In genomic region chr19:5677597-5677996, GRCh38 we compare ENCODE assay signal across 19 cellular contexts. TPM values are rescaled to one million over a fixed set of nuclear protein-coding genes. Genes with fewer than 3 reads are reported as not detected.
DNase-seq lines count a peak whose midpoint lies in the region; ATAC-seq, FAIRE-seq and TF ChIP-seq lines count a peak whose summit lies in the region.
"Had no signal": no experiment of that assay in that cellular context is flagged by ENCODE, and none has a peak within 500 bp of the region (broad histone marks: within the 10 kb centered on the region; RNA-seq: fewer than 3 reads in every experiment).

No MANE protein-coding gene starts in this region.

- no peaks in the 10 kb centered on the region for H3K9me3 Mint-ChIP-seq in activated naive CD8-positive, alpha-beta T cell treated with anti-CD3 and anti-CD28 coated beads, Interleukin-2, amount 50 U/mL, for 24 hours
- H3K9me3 Mint-ChIP-seq: CD8-positive, alpha-beta T cell had no signal

- peaks cover 14% of the 10 kb centered on the region for H3K4me1 Mint-ChIP-seq in activated naive CD8-positive, alpha-beta T cell treated with anti-CD3 and anti-CD28 coated beads, Interleukin-2, amount 50 U/mL, for 24 hours

- intact Hi-C loops in HepG2 (cut with micrococcal nuclease; ENCODE audit: unreplicated experiment): no loop called here
- intact Hi-C loops in right lobe of liver (cut with DNase I): loop anchor here in 1 of 2 donors (10.0 kb wide), 1 partner anchor 63 kb away; no protein-coding TSS in a partner anchor

- FAIRE-seq in HepG2 (lab: Jason Lieb, UNC): no peak
- FAIRE-seq: GM12892, HTR-8/SVneo had no signal

- POLR2A ChIA-PET in HepG2 (lab: Yijun Ruan, JAX): interaction anchor here (1.5 kb wide), 1 partner anchor 55 kb away, joined by 4 read pairs; the partner anchor contains the start of genes SAFB and SAFB2

- no peak overlapping the region for H3K9ac ChIP-seq in HepG2 (ENCODE audit: insufficient read depth, low read depth, low read length)

- H3K79me2 ChIP-seq in HepG2 (ENCODE audit: insufficient read depth, low read length): peaks cover 7% of the 10 kb centered on the region

- H3K27ac ChIP-seq in HepG2 (ENCODE audit: extremely low read length, insufficient read depth, low read length): no peak overlapping the region
- no peak overlapping the region for H3K27ac ChIP-seq in right lobe of liver

- H4K20me1 ChIP-seq in HepG2 (ENCODE audit: insufficient read depth, low read length): no peaks in the 10 kb centered on the region

- CTCF ChIA-PET in HepG2 (lab: Yijun Ruan, JAX; ENCODE audit: low intra/inter-chr PET ratio, low total read pairs): no interaction called here

- H3K9me3 ChIP-seq in HepG2 (ENCODE audit: low read length): no peaks in the 10 kb centered on the region
- H3K9me3 ChIP-seq in right lobe of liver: no peaks in the 10 kb centered on the region
- H3K9me3 ChIP-seq: BE2C had no signal

- WGBS in HepG2 (ENCODE audit: low lambda C conversion rate): 82% methylated on average over 4 of the region's 10 CpGs
- 100% methylated on average over 3 of the region's 10 CpGs for WGBS in right lobe of liver (ENCODE audit: insufficient coverage, low coverage, low lambda C conversion rate, missing lambda C conversion rate)

- TF ChIP-seq CTCF in HepG2 (CRISPR knock-in tag; IDR thresholded peaks at IDR 0.05) (no peak), right lobe of liver (IDR thresholded peaks at IDR 0.05) (no peak)

- in situ Hi-C loops in HepG2 (cut with HindIII; ENCODE audit: extremely low pct_ligation_motif_present, low pct_unique_long_range_greater_than_20kb): no loop called here

- H3K27me3 ChIP-seq in HepG2 (ENCODE audit: control insufficient read depth in 1 of 2, insufficient read depth in 2 of 2, low read length in 2 of 2) (no peaks in the 10 kb centered on the region; a peak in 1 of 5 replicates), right lobe of liver (no peaks in the 10 kb centered on the region)
- H3K27me3 ChIP-seq: BE2C had no signal

- no peak for TF ChIP-seq RAD21 in HepG2 (CRISPR knock-in tag; IDR thresholded peaks at IDR 0.05)

- no peak for ATAC-seq in HepG2
- no peak for ATAC-seq in right lobe of liver
- ATAC-seq in activated naive CD8-positive, alpha-beta T cell treated with anti-CD3 and anti-CD28 coated beads, Interleukin-2, amount 50 U/mL, for 24 hours: no peak
- ATAC-seq: CD8-positive, alpha-beta T cell had no signal

- DNase-seq in HepG2 (ENCODE audit: low spot score): no peak
- DNase-seq in right lobe of liver: no peak
- no peak for DNase-seq in activated naive CD8-positive, alpha-beta T cell treated with anti-CD3 and anti-CD28 coated beads, Interleukin-2, amount 50 U/mL, for 24 hours
- no peak for DNase-seq in HuH-7.5 (ENCODE audit: low spot score)
- DNase-seq in midbrain (lab: John Stamatoyannopoulos, UW): no peak
- DNase-seq: BE2C; CD8-positive, alpha-beta T cell; DND-41; GDM1; KBM-7; NCI-H1436 treated with DMSO at 0.1 percent for 48 hours; NCI-H2081 treated with DMSO at 0.1 percent for 48 hours; NCI-H2227 treated with DMSO at 0.1 percent for 48 hours; NCI-H526 treated with DMSO at 0.1 percent for 48 hours; NK-92 treated with Interleukin-12 subunit alpha and Interleukin-12 subunit beta, amount 100 ng/mL, for 24 hours; OCI-M1 had no signal

- H3K36me3 Mint-ChIP-seq in activated naive CD8-positive, alpha-beta T cell treated with anti-CD3 and anti-CD28 coated beads, Interleukin-2, amount 50 U/mL, for 24 hours (ENCODE audit: low read depth): peaks cover 6% of the 10 kb centered on the region

- no peak overlapping the region for H3K4me2 ChIP-seq in HepG2 (ENCODE audit: low read depth, low read length)

- TF ChIP-seq POLR2A in HepG2 (IDR thresholded peaks at IDR 0.05; ENCODE audit: insufficient read depth in 1 of 2, low read depth in 2 of 2, low read length in 2 of 2) (no peak), right lobe of liver (IDR thresholded peaks at IDR 0.05) (no peak)

- TF ChIP-seq EP300 in HepG2 (IDR thresholded peaks at IDR 0.05; ENCODE audit: low read depth in 2 of 2, low read length in 2 of 2) (no peak), HepG2 (CRISPR knock-in tag; IDR thresholded peaks at IDR 0.05; ENCODE audit: borderline replicate concordance) (no peak)

- H3K36me3 ChIP-seq in HepG2 (replicated peaks in 1 of 2; ENCODE audit: control insufficient read depth in 1 of 2, insufficient read depth in 2 of 2, low read length in 2 of 2) (no peaks in the 10 kb centered on the region), right lobe of liver (no peaks in the 10 kb centered on the region)
- H3K36me3 ChIP-seq: BE2C had no signal

- no peak overlapping the region for H2AFZ ChIP-seq in HepG2 (ENCODE audit: low read length)

- no peak overlapping the region for H3K27ac Mint-ChIP-seq in activated naive CD8-positive, alpha-beta T cell treated with anti-CD3 and anti-CD28 coated beads, Interleukin-2, amount 50 U/mL, for 24 hours
- H3K27ac Mint-ChIP-seq: CD8-positive, alpha-beta T cell had no signal

- peak overlapping the region; percentile 8 for H3K4me3 Mint-ChIP-seq in activated naive CD8-positive, alpha-beta T cell treated with anti-CD3 and anti-CD28 coated beads, Interleukin-2, amount 50 U/mL, for 24 hours
- H3K4me3 Mint-ChIP-seq: CD8-positive, alpha-beta T cell had no signal

- no peak overlapping the region for H3K4me3 ChIP-seq in HepG2 (replicated peaks in 1 of 3; ENCODE audit: insufficient read depth in 1 of 3, low read depth in 2 of 3, low read length in 3 of 3)
- H3K4me3 ChIP-seq in right lobe of liver: no peak overlapping the region

- BruUV-seq in HepG2 (replicated peaks; lab: Mats Ljungman, UMichigan): no TSS peak

- H3K4me1 ChIP-seq in HepG2 (ENCODE audit: insufficient read depth, low read length): peaks cover 25% of the 10 kb centered on the region
- H3K4me1 ChIP-seq in right lobe of liver: peaks cover 0 to 6% (median 0%) of the 10 kb centered on the region in 4 donors
- H3K4me1 ChIP-seq: BE2C had no signal

- H3K27me3 Mint-ChIP-seq in activated naive CD8-positive, alpha-beta T cell treated with anti-CD3 and anti-CD28 coated beads, Interleukin-2, amount 50 U/mL, for 24 hours: peaks cover 4% of the 10 kb centered on the region

RNA-seq across cellular contexts. Expression of gene MICOS13, which starts 2.7 kb away (rescaled TPM):
- total RNA-seq in HepG2 (2016; rRNA removed; fragmentation: Illumina TruSeq; extraction: Trizol) (35.4 and 37.9 TPM in 2 replicates), right lobe of liver (10 to 100 TPM; 24.2 to 54.3 (median 33.7) TPM)
- 20.7 and 21.7 TPM in 2 replicates for total RNA-seq in HepG2 (2016; cell fraction: cytosol; rRNA removed; fragmentation: Illumina TruSeq; extraction: Trizol; ENCODE audit: low read depth)
- total RNA-seq in HepG2 (2016; cell fraction: insoluble cytoplasmic fraction; rRNA removed; fragmentation: Illumina TruSeq; extraction: Trizol): 38.9 and 39.8 TPM in 2 replicates
- total RNA-seq in HepG2 (2016; cell fraction: membrane; rRNA removed; fragmentation: Illumina TruSeq; extraction: Trizol): 22.9 and 26.0 TPM in 2 replicates
- 18.4 and 19.8 TPM in 2 replicates for total RNA-seq in HepG2 (2016; cell fraction: nucleus; rRNA removed; fragmentation: Illumina TruSeq; extraction: Trizol)
- 28.8 and 40.0 TPM in 2 replicates for polyA plus RNA-seq in HepG2 (2011; rRNA removed)
- 16.8 and 30.9 TPM in 2 replicates for polyA plus RNA-seq in HepG2 (2011; cell fraction: cytosol; rRNA removed)
- 13.2 and 15.1 TPM in 2 replicates for polyA plus RNA-seq in HepG2 (2011; cell fraction: nucleus; rRNA removed)
- polyA plus RNA-seq in HepG2 (2012): 13.1 and 19.3 TPM in 2 replicates
- 20.6 and 24.5 TPM in 2 replicates for polyA plus RNA-seq in HepG2 (2016; cell fraction: cytosol; fragmentation: Illumina TruSeq; extraction: Trizol; ENCODE audit: low read depth)
- polyA plus RNA-seq in HepG2 (2016; cell fraction: insoluble cytoplasmic fraction; fragmentation: Illumina TruSeq; extraction: Trizol; ENCODE audit: low read depth): 37.7 and 43.8 TPM in 2 replicates
- polyA plus RNA-seq in HepG2 (2016; cell fraction: membrane; fragmentation: Illumina TruSeq; extraction: Trizol; ENCODE audit: low read depth): 19.5 and 22.0 TPM in 2 replicates
- 32.1 and 41.0 TPM in 2 replicates for polyA plus RNA-seq in HepG2 (2016; cell fraction: nucleus; fragmentation: Illumina TruSeq; extraction: Trizol; ENCODE audit: insufficient read depth, low read depth)
- polyA minus RNA-seq in HepG2 (2011; rRNA and poly(A)+ RNA removed; ENCODE audit: low replicate concordance): 14.6 and 22.6 TPM in 2 replicates
- polyA minus RNA-seq in HepG2 (2011; cell fraction: cytosol; rRNA and poly(A)+ RNA removed): 6.3 and 9.1 TPM in 2 replicates
- polyA minus RNA-seq in HepG2 (2011; cell fraction: nucleus; rRNA and poly(A)+ RNA removed): 6.0 and 7.5 TPM in 2 replicates

RNA-seq across cellular contexts. Expression of gene HSD11B1L, which starts 3.2 kb away (rescaled TPM):
- total RNA-seq in HepG2 (2016; rRNA removed; fragmentation: Illumina TruSeq; extraction: Trizol) (2.8 TPM in 2 replicates), right lobe of liver (10 to 100 TPM in 1 of 6 experiments, 1 to 10 TPM in 5; 1.6 to 10.3 (median 4.0) TPM)
- 2.6 and 3.3 TPM in 2 replicates for total RNA-seq in HepG2 (2016; cell fraction: cytosol; rRNA removed; fragmentation: Illumina TruSeq; extraction: Trizol; ENCODE audit: low read depth)
- total RNA-seq in HepG2 (2016; cell fraction: insoluble cytoplasmic fraction; rRNA removed; fragmentation: Illumina TruSeq; extraction: Trizol): 1.6 and 2.1 TPM in 2 replicates
- 3.9 and 5.5 TPM in 2 replicates for total RNA-seq in HepG2 (2016; cell fraction: membrane; rRNA removed; fragmentation: Illumina TruSeq; extraction: Trizol)
- 0.81 and 0.94 TPM in 2 replicates for total RNA-seq in HepG2 (2016; cell fraction: nucleus; rRNA removed; fragmentation: Illumina TruSeq; extraction: Trizol)
- polyA plus RNA-seq in HepG2 (2011; rRNA removed): 3.9 and 4.6 TPM in 2 replicates
- polyA plus RNA-seq in HepG2 (2011; cell fraction: cytosol; rRNA removed): 4.2 and 6.2 TPM in 2 replicates
- 6.3 and 7.3 TPM in 2 replicates for polyA plus RNA-seq in HepG2 (2011; cell fraction: nucleus; rRNA removed)
- 1.9 and 3.0 TPM in 2 replicates for polyA plus RNA-seq in HepG2 (2012)
- 3.6 and 4.2 TPM in 2 replicates for polyA plus RNA-seq in HepG2 (2016; cell fraction: cytosol; fragmentation: Illumina TruSeq; extraction: Trizol; ENCODE audit: low read depth)
- polyA plus RNA-seq in HepG2 (2016; cell fraction: insoluble cytoplasmic fraction; fragmentation: Illumina TruSeq; extraction: Trizol; ENCODE audit: low read depth): 2.5 and 3.3 TPM in 2 replicates
- polyA plus RNA-seq in HepG2 (2016; cell fraction: membrane; fragmentation: Illumina TruSeq; extraction: Trizol; ENCODE audit: low read depth): 3.3 and 3.5 TPM in 2 replicates
- 3.3 and 3.4 TPM in 2 replicates for polyA plus RNA-seq in HepG2 (2016; cell fraction: nucleus; fragmentation: Illumina TruSeq; extraction: Trizol; ENCODE audit: insufficient read depth, low read depth)
- polyA minus RNA-seq in HepG2 (2011; rRNA and poly(A)+ RNA removed; ENCODE audit: low replicate concordance): 0.21 and 1.8 TPM in 2 replicates
- polyA minus RNA-seq in HepG2 (2011; cell fraction: cytosol; rRNA and poly(A)+ RNA removed): 1.1 and 3.1 TPM in 2 replicates
- 0.52 and 1.1 TPM in 2 replicates for polyA minus RNA-seq in HepG2 (2011; cell fraction: nucleus; rRNA and poly(A)+ RNA removed)

RNA-seq across cellular contexts. Expression of gene RPL36, which starts 12.5 kb away (rescaled TPM):
- total RNA-seq in HepG2 (2016; rRNA removed; fragmentation: Illumina TruSeq; extraction: Trizol): 706 and 763 TPM in 2 replicates
- 1,266 and 1,322 TPM in 2 replicates for total RNA-seq in HepG2 (2016; cell fraction: cytosol; rRNA removed; fragmentation: Illumina TruSeq; extraction: Trizol; ENCODE audit: low read depth)
- 739 and 797 TPM in 2 replicates for total RNA-seq in HepG2 (2016; cell fraction: insoluble cytoplasmic fraction; rRNA removed; fragmentation: Illumina TruSeq; extraction: Trizol)
- total RNA-seq in HepG2 (2016; cell fraction: membrane; rRNA removed; fragmentation: Illumina TruSeq; extraction: Trizol): 1,622 and 1,758 TPM in 2 replicates
- 259 and 275 TPM in 2 replicates for total RNA-seq in HepG2 (2016; cell fraction: nucleus; rRNA removed; fragmentation: Illumina TruSeq; extraction: Trizol)
- polyA plus RNA-seq in HepG2 (2011; rRNA removed): 740 and 962 TPM in 2 replicates
- polyA plus RNA-seq in HepG2 (2011; cell fraction: cytosol; rRNA removed): 548 and 718 TPM in 2 replicates
- polyA plus RNA-seq in HepG2 (2011; cell fraction: nucleus; rRNA removed): 184 and 190 TPM in 2 replicates
- polyA plus RNA-seq in HepG2 (2012): 1,022 and 1,044 TPM in 2 replicates
- 1,678 and 1,761 TPM in 2 replicates for polyA plus RNA-seq in HepG2 (2016; cell fraction: cytosol; fragmentation: Illumina TruSeq; extraction: Trizol; ENCODE audit: low read depth)
- 756 and 780 TPM in 2 replicates for polyA plus RNA-seq in HepG2 (2016; cell fraction: insoluble cytoplasmic fraction; fragmentation: Illumina TruSeq; extraction: Trizol; ENCODE audit: low read depth)
- 1,750 and 1,946 TPM in 2 replicates for polyA plus RNA-seq in HepG2 (2016; cell fraction: membrane; fragmentation: Illumina TruSeq; extraction: Trizol; ENCODE audit: low read depth)
- polyA plus RNA-seq in HepG2 (2016; cell fraction: nucleus; fragmentation: Illumina TruSeq; extraction: Trizol; ENCODE audit: insufficient read depth, low read depth): 539 and 605 TPM in 2 replicates
- polyA minus RNA-seq in HepG2 (2011; rRNA and poly(A)+ RNA removed; ENCODE audit: low replicate concordance): 163 and 316 TPM in 2 replicates
- 334 and 359 TPM in 2 replicates for polyA minus RNA-seq in HepG2 (2011; cell fraction: cytosol; rRNA and poly(A)+ RNA removed)
- 64.5 and 86.4 TPM in 2 replicates for polyA minus RNA-seq in HepG2 (2011; cell fraction: nucleus; rRNA and poly(A)+ RNA removed)
- 100 to 1,000 TPM; 232 to 283 (median 251) TPM for total RNA-seq in right lobe of liver

RNA-seq across cellular contexts. Expression of gene LONP1, which starts 42.3 kb away (rescaled TPM):
- total RNA-seq in HepG2 (2016; rRNA removed; fragmentation: Illumina TruSeq; extraction: Trizol): 50.4 and 76.8 TPM in 2 replicates
- 12.1 and 15.6 TPM in 2 replicates for total RNA-seq in HepG2 (2016; cell fraction: cytosol; rRNA removed; fragmentation: Illumina TruSeq; extraction: Trizol; ENCODE audit: low read depth)
- total RNA-seq in HepG2 (2016; cell fraction: insoluble cytoplasmic fraction; rRNA removed; fragmentation: Illumina TruSeq; extraction: Trizol): 41.9 and 83.8 TPM in 2 replicates
- total RNA-seq in HepG2 (2016; cell fraction: membrane; rRNA removed; fragmentation: Illumina TruSeq; extraction: Trizol): 26.9 and 27.9 TPM in 2 replicates
- 53.2 and 60.3 TPM in 2 replicates for total RNA-seq in HepG2 (2016; cell fraction: nucleus; rRNA removed; fragmentation: Illumina TruSeq; extraction: Trizol)
- 59.5 and 69.0 TPM in 2 replicates for polyA plus RNA-seq in HepG2 (2011; rRNA removed)
- 54.0 and 91.2 TPM in 2 replicates for polyA plus RNA-seq in HepG2 (2011; cell fraction: cytosol; rRNA removed)
- polyA plus RNA-seq in HepG2 (2011; cell fraction: nucleus; rRNA removed): 270 and 346 TPM in 2 replicates
- 49.0 and 62.8 TPM in 2 replicates for polyA plus RNA-seq in HepG2 (2012)
- polyA plus RNA-seq in HepG2 (2016; cell fraction: cytosol; fragmentation: Illumina TruSeq; extraction: Trizol; ENCODE audit: low read depth): 7.4 and 9.2 TPM in 2 replicates
- polyA plus RNA-seq in HepG2 (2016; cell fraction: insoluble cytoplasmic fraction; fragmentation: Illumina TruSeq; extraction: Trizol; ENCODE audit: low read depth): 49.9 and 60.1 TPM in 2 replicates
- 15.7 and 17.9 TPM in 2 replicates for polyA plus RNA-seq in HepG2 (2016; cell fraction: membrane; fragmentation: Illumina TruSeq; extraction: Trizol; ENCODE audit: low read depth)
- polyA plus RNA-seq in HepG2 (2016; cell fraction: nucleus; fragmentation: Illumina TruSeq; extraction: Trizol; ENCODE audit: insufficient read depth, low read depth): 120 and 130 TPM in 2 replicates
- 65.4 and 106 TPM in 2 replicates for polyA minus RNA-seq in HepG2 (2011; rRNA and poly(A)+ RNA removed; ENCODE audit: low replicate concordance)
- polyA minus RNA-seq in HepG2 (2011; cell fraction: cytosol; rRNA and poly(A)+ RNA removed): 42.1 and 48.3 TPM in 2 replicates
- 44.8 and 51.0 TPM in 2 replicates for polyA minus RNA-seq in HepG2 (2011; cell fraction: nucleus; rRNA and poly(A)+ RNA removed)
- total RNA-seq in right lobe of liver: 100 to 1,000 TPM in 2 of 6 experiments, 10 to 100 TPM in 4; 54.5 to 123 (median 66.8) TPM

RNA-seq across cellular contexts. Expression of gene CATSPERD, which starts 42.8 kb away (rescaled TPM):
- total RNA-seq in HepG2 (2016; rRNA removed; fragmentation: Illumina TruSeq; extraction: Trizol): not detected in 2 replicates
- not detected in 2 replicates for total RNA-seq in HepG2 (2016; cell fraction: cytosol; rRNA removed; fragmentation: Illumina TruSeq; extraction: Trizol; ENCODE audit: low read depth)
- total RNA-seq in HepG2 (2016; cell fraction: insoluble cytoplasmic fraction; rRNA removed; fragmentation: Illumina TruSeq; extraction: Trizol): not detected in 2 replicates
- total RNA-seq in HepG2 (2016; cell fraction: membrane; rRNA removed; fragmentation: Illumina TruSeq; extraction: Trizol): 0.09 TPM in 1 of 2 replicates, not detected in the other
- not detected in 2 replicates for total RNA-seq in HepG2 (2016; cell fraction: nucleus; rRNA removed; fragmentation: Illumina TruSeq; extraction: Trizol)
- polyA plus RNA-seq in HepG2 (2011; rRNA removed): 0.04 TPM in 1 of 2 replicates, not detected in the other
- polyA plus RNA-seq in HepG2 (2011; cell fraction: cytosol; rRNA removed): 0.04 TPM in 1 of 2 replicates, not detected in the other
- 0.09 TPM in 1 of 2 replicates, not detected in the other for polyA plus RNA-seq in HepG2 (2011; cell fraction: nucleus; rRNA removed)
- polyA plus RNA-seq in HepG2 (2012): not detected in 2 replicates
- not detected in 2 replicates for polyA plus RNA-seq in HepG2 (2016; cell fraction: cytosol; fragmentation: Illumina TruSeq; extraction: Trizol; ENCODE audit: low read depth)
- not detected in 2 replicates for polyA plus RNA-seq in HepG2 (2016; cell fraction: insoluble cytoplasmic fraction; fragmentation: Illumina TruSeq; extraction: Trizol; ENCODE audit: low read depth)
- polyA plus RNA-seq in HepG2 (2016; cell fraction: membrane; fragmentation: Illumina TruSeq; extraction: Trizol; ENCODE audit: low read depth): not detected in 2 replicates
- polyA plus RNA-seq in HepG2 (2016; cell fraction: nucleus; fragmentation: Illumina TruSeq; extraction: Trizol; ENCODE audit: insufficient read depth, low read depth): not detected in 2 replicates
- 0.09 TPM in 1 of 2 replicates, not detected in the other for polyA minus RNA-seq in HepG2 (2011; rRNA and poly(A)+ RNA removed; ENCODE audit: low replicate concordance)
- polyA minus RNA-seq in HepG2 (2011; cell fraction: cytosol; rRNA and poly(A)+ RNA removed): not detected in 2 replicates
- polyA minus RNA-seq in HepG2 (2011; cell fraction: nucleus; rRNA and poly(A)+ RNA removed): not detected in 2 replicates
- not detected for total RNA-seq in right lobe of liver
- total RNA-seq: CD8-positive, alpha-beta T cell; SK-MEL-5 had no signal
